Comparison of ENCODE assay signal across 8 cellular contexts in genomic region chr4:119284876-119285611, GRCh38. TPM values are rescaled to one million over a fixed set of nuclear protein-coding genes. Genes with fewer than 3 reads are reported as not detected.
DNase-seq lines count a peak whose midpoint lies in the region; ATAC-seq and TF ChIP-seq lines count a peak whose summit lies in the region.

No MANE protein-coding gene starts in this region.

- ATAC-seq in GM21423 (IDR thresholded peaks at IDR 0.05; ENCODE audit: unreplicated experiment), result peak; percentile 55
- ATAC-seq in GM19397 (IDR thresholded peaks at IDR 0.05; ENCODE audit: unreplicated experiment), result no peak

- POLR2A ChIA-PET in A673 (lab: Charles Lee; ENCODE audit: low non-redundant PET), result no interaction called here

- H3K36me3 ChIP-seq in A673 (ENCODE audit: insufficient read depth, low read length, poor library complexity, severe bottlenecking) (no peaks in the 10 kb centered on the region), stomach smooth muscle (ENCODE audit: control insufficient read depth in 2 of 2, insufficient read depth in 2 of 2, low read length in 2 of 2) (peaks cover 2% of the 10 kb centered on the region in 2 donors)

- H3K4me1 ChIP-seq in A673 (ENCODE audit: insufficient read depth, low read length, poor library complexity, severe bottlenecking) (peaks cover 12% of the 10 kb centered on the region), stomach smooth muscle (ENCODE audit: control insufficient read depth, insufficient read depth, low read length) (no peaks in the 10 kb centered on the region)

- TF ChIP-seq CTCF in A673 (conservative IDR thresholded peaks at IDR 0.05; ENCODE audit: low read depth, low read length) (no peak), foreskin fibroblast (IDR thresholded peaks at IDR 0.05; ENCODE audit: low read depth, low read length) (no peak)

- no TSS peak for BruUV-seq in A673 (replicated peaks; lab: Mats Ljungman, UMichigan)

- CTCF ChIA-PET in A673 (lab: Charles Lee), result no interaction called here

- intact Hi-C loops in A673 (cut with micrococcal nuclease; ENCODE audit: unreplicated experiment), result loop anchor here (10.0 kb wide), 2 partner anchors 510 to 540 kb away; no protein-coding TSS in a partner anchor

- no peak overlapping the region for H3K27ac ChIP-seq in A673 (ENCODE audit: low read depth, low read length, poor library complexity, severe bottlenecking)
- no peak overlapping the region for H3K27ac ChIP-seq in stomach smooth muscle (ENCODE audit: low read length)

- H3K27me3 ChIP-seq in A673 (replicated peaks; ENCODE audit: insufficient read depth, low read depth, low read length, poor library complexity), result no peaks in the 10 kb centered on the region
- H3K27me3 ChIP-seq in stomach smooth muscle (ENCODE audit: control insufficient read depth in 1 of 2, insufficient read depth in 2 of 2, low read length in 2 of 2), result no peaks in the 10 kb centered on the region

- H3K9ac ChIP-seq in stomach smooth muscle (ENCODE audit: low read length in 2 of 2), result peak overlapping the region in 1 of 2 donors; percentile 21

- DNase-seq in A673 (ENCODE audit: low spot score) (peak; percentile 4), RKO (ENCODE audit: low spot score) (peak; percentile 29), foreskin fibroblast (no peak), NCI-H1048 (lab: John Stamatoyannopoulos, UW) (no peak), NCI-H2196 (lab: John Stamatoyannopoulos, UW; ENCODE audit: unreplicated experiment) (no peak)

- H3K9me3 ChIP-seq in A673 (ENCODE audit: low read depth, low read length, poor library complexity, severe bottlenecking) (no peaks in the 10 kb centered on the region), stomach smooth muscle (ENCODE audit: control insufficient read depth in 2 of 2, low read length in 2 of 2) (no peaks in the 10 kb centered on the region)

- H3K4me3 ChIP-seq in A673 (ENCODE audit: low read depth, low read length, poor library complexity, severe bottlenecking) (no peak overlapping the region), foreskin fibroblast (ENCODE audit: low read depth in 1 of 2, low read length in 2 of 2) (peak overlapping the region; percentile 19 to 46), stomach smooth muscle (ENCODE audit: low read length in 2 of 2) (peak overlapping the region; percentile 35 to 38)

RNA-seq across cellular contexts. Expression of gene FABP2, which starts 36.9 kb away (rescaled TPM):
- not detected in 2 replicates for total RNA-seq in A673 (2021)

Comparison
In these comparisons a context has a peak if more than half of its experiments do, and no peak if none do; other contexts are left out.
1. DNase-seq: peak in A673 (single experiment) and RKO (single experiment); none in foreskin fibroblast (0 of 2), NCI-H1048 (single experiment) and NCI-H2196 (single experiment).